18 cellular contexts compared by ENCODE assay signal in genomic region chr4:142614621-142615323, GRCh38.
DNase-seq lines count a peak whose midpoint lies in the region; ATAC-seq, FAIRE-seq and TF ChIP-seq lines count a peak whose summit lies in the region.
"Had no signal": no experiment of that assay in that cellular context is flagged by ENCODE, and none has a peak within 500 bp of the region (broad histone marks: within the 10 kb centered on the region; RNA-seq: fewer than 3 reads in every experiment).

No MANE protein-coding gene starts in this region.

- TF ChIP-seq CTCF in A549 (IDR thresholded peaks at IDR 0.05) (no peak), fibroblast of pulmonary artery (IDR thresholded peaks at IDR 0.05; ENCODE audit: low read length, missing control alignments) (no peak), left lung (IDR thresholded peaks at IDR 0.05) (no peak)

- POLR2A ChIA-PET in A549 (lab: Yijun Ruan, JAX): interaction anchor here (0.6 kb wide), 1 partner anchor 210 kb away, joined by 3 read pairs; no protein-coding TSS in a partner anchor

- TF ChIP-seq RAD21 in A549 (conservative IDR thresholded peaks at IDR 0.05 in 1 of 2, IDR thresholded peaks at IDR 0.05 in 1 of 2): no peak

- intact Hi-C loops in left lung (cut with DNase I): no loop called here

- H3K9me3 ChIP-seq in A549 (peaks cover 5% of the 10 kb centered on the region; the same call in 1 of the 3 replicates), SJSA1 (replicated peaks) (no peaks in the 10 kb centered on the region; the same call in 1 of the 2 replicates), left lung (peaks cover 0 to under 1% of the 10 kb centered on the region in 2 donors), T-helper 17 cell (ENCODE audit: control insufficient read depth, low read length, poor library complexity, severe bottlenecking) (peaks cover 26% of the 10 kb centered on the region)
- H3K9me3 ChIP-seq: uterus had no signal

- peak overlapping the region; percentile 65 for H3K4me2 ChIP-seq in A549
- H3K4me2 ChIP-seq: GM23338 had no signal

- WGBS in A549 (ENCODE audit: missing lambda C conversion rate): 6% methylated on average over 2 of the region's 2 CpGs

- H3K4me1 ChIP-seq in A549: peaks cover 22% of the 10 kb centered on the region
- H3K4me1 ChIP-seq in SJSA1 (replicated peaks): peaks cover 5% of the 10 kb centered on the region; the same call in 1 of the 2 replicates
- H3K4me1 ChIP-seq in left lung: no peaks in the 10 kb centered on the region
- H3K4me1 ChIP-seq: uterus had no signal

- no peak for TF ChIP-seq POLR2A in A549 (IDR thresholded peaks at IDR 0.05; ENCODE audit: low read length)

- no peaks in the 10 kb centered on the region for H3K27me3 Mint-ChIP-seq in T-helper 17 cell
- H3K27me3 Mint-ChIP-seq: activated CD8-positive, alpha-beta T cell treated with anti-CD3 and anti-CD28 coated beads for 36 hours; stimulated activated naive CD8-positive, alpha-beta T cell treated with anti-CD3 and anti-CD28 coated beads, Interleukin-15, Interleukin-2, amounts not matched to agents 100 ng/mL and 50 ng/mL, for 24 hours had no signal

- H3K27me3 ChIP-seq in SJSA1 (replicated peaks): no peaks in the 10 kb centered on the region
- no peaks in the 10 kb centered on the region for H3K27me3 ChIP-seq in left lung
- H3K27me3 ChIP-seq: uterus had no signal

- no peak overlapping the region for H3K27ac Mint-ChIP-seq in T-helper 17 cell
- H3K27ac Mint-ChIP-seq: activated CD8-positive, alpha-beta T cell treated with anti-CD3 and anti-CD28 coated beads for 36 hours; GM23338; stimulated activated naive CD8-positive, alpha-beta T cell treated with anti-CD3 and anti-CD28 coated beads, Interleukin-15, Interleukin-2, amounts not matched to agents 100 ng/mL and 50 ng/mL, for 24 hours had no signal

- no peaks in the 10 kb centered on the region for H3K36me3 Mint-ChIP-seq in T-helper 17 cell (ENCODE audit: low read depth)

- CTCF ChIA-PET in A549 (lab: Yijun Ruan, JAX): no interaction called here

- H3K4me3 ChIP-seq in A549 (no peak overlapping the region), SJSA1 (no peak overlapping the region), fibroblast of pulmonary artery (replicated peaks; ENCODE audit: low read depth, low read length) (no peak overlapping the region), left lung (no peak overlapping the region)
- H3K4me3 ChIP-seq: GM23338, uterus had no signal

- peak; percentile 50 to 55; a peak in 5 of 6 replicates for ATAC-seq in A549
- ATAC-seq in left lung: no peak
- no peak for ATAC-seq in T-helper 17 cell
- ATAC-seq: activated CD8-positive, alpha-beta T cell treated with anti-CD3 and anti-CD28 coated beads for 36 hours; GM23338 had no signal

- no peaks in the 10 kb centered on the region for H3K4me1 Mint-ChIP-seq in T-helper 17 cell

- no peaks in the 10 kb centered on the region for H3K36me3 ChIP-seq in SJSA1
- H3K36me3 ChIP-seq in left lung: no peaks in the 10 kb centered on the region
- H3K36me3 ChIP-seq: uterus had no signal

- no peak for FAIRE-seq in A549 (lab: Jason Lieb, UNC)

- H3K27ac ChIP-seq in A549: peak overlapping the region; percentile 73 to 81
- peak overlapping the region; percentile 49 for H3K27ac ChIP-seq in SJSA1
- H3K27ac ChIP-seq in left lung: no peak overlapping the region

- peak in 1 of 2 experiments; percentile 4 for DNase-seq in A549 (ENCODE audit: low read depth in 1 of 2, low spot score in 1 of 2)
- peak; percentile 34 for DNase-seq in GM04503 (ENCODE audit: low read depth)
- DNase-seq in SJSA1 (ENCODE audit: low read depth in 1 of 2, low spot score in 2 of 2): peak in 1 of 2 experiments; percentile 23
- peak; percentile 13 for DNase-seq in fibroblast of pulmonary artery (ENCODE audit: low read depth)
- DNase-seq in left lung: no peak
- no peak for DNase-seq in T-helper 17 cell
- DNase-seq in HK-2 (ENCODE audit: unreplicated experiment): no peak
- no peak for DNase-seq in AML-193 (lab: John Stamatoyannopoulos, UW)
- DNase-seq: activated CD8-positive, alpha-beta T cell treated with anti-CD3 and anti-CD28 coated beads for 36 hours; aorta; dermis blood vessel endothelial cell; MM.1S; NCI-H2029; NCI-H524 treated with DMSO at 0.1 percent for 48 hours; posterior cingulate gyrus; uterus had no signal

- TF ChIP-seq EP300 in A549 (IDR thresholded peaks at IDR 0.05): no peak

- H3K4me3 Mint-ChIP-seq in T-helper 17 cell: no peak overlapping the region
- H3K4me3 Mint-ChIP-seq: activated CD8-positive, alpha-beta T cell treated with anti-CD3 and anti-CD28 coated beads for 36 hours; GM23338; stimulated activated naive CD8-positive, alpha-beta T cell treated with anti-CD3 and anti-CD28 coated beads, Interleukin-15, Interleukin-2, amounts not matched to agents 100 ng/mL and 50 ng/mL, for 24 hours had no signal

TF ChIP-seq in A549, 52 proteins besides CTCF, POLR2A, EP300 and RAD21:
- TF ChIP-seq SREBF2 (IDR thresholded peaks at IDR 0.05) (no peak), SMC3 (IDR thresholded peaks at IDR 0.05) (no peak), HES2 (IDR thresholded peaks at IDR 0.05) (no peak), ESRRA (IDR thresholded peaks at IDR 0.05; ENCODE audit: borderline replicate concordance, low read length) (no peak), ZSCAN20 (CRISPR knock-in tag; IDR thresholded peaks at IDR 0.05) (no peak), HEYL (CRISPR knock-in tag; IDR thresholded peaks at IDR 0.05) (no peak), HOXB13 (CRISPR knock-in tag; IDR thresholded peaks at IDR 0.05; ENCODE audit: low read depth) (no peak), CHD4 (IDR thresholded peaks at IDR 0.05; ENCODE audit: borderline replicate concordance) (no peak), HMGXB4 (CRISPR knock-in tag; IDR thresholded peaks at IDR 0.05; ENCODE audit: borderline replicate concordance) (no peak), FOSL2 (IDR thresholded peaks at IDR 0.05) (no peak), FOSL2 (CRISPR knock-in tag; IDR thresholded peaks at IDR 0.05) (no peak), POLR2AphosphoS2 (conservative IDR thresholded peaks at IDR 0.05; ENCODE audit: low read length) (no peak), GATA3 (IDR thresholded peaks at IDR 0.05; ENCODE audit: borderline replicate concordance) (no peak), HDAC2 (IDR thresholded peaks at IDR 0.05) (no peak), ELK1 (IDR thresholded peaks at IDR 0.05; ENCODE audit: low read depth, low read length) (no peak), CBX2 (IDR thresholded peaks at IDR 0.05; ENCODE audit: borderline replicate concordance, low read depth) (no peak), JUN (IDR thresholded peaks at IDR 0.05) (no peak)

Comparison
In these comparisons a context has a peak if more than half of its experiments do, and no peak if none do; other contexts are left out.
1. ATAC-seq: peak in A549 (2 of 2); none in left lung (single experiment) and T-helper 17 cell (single experiment).
2. DNase-seq: peak in GM04503 (single experiment) and fibroblast of pulmonary artery (single experiment); none in left lung (0 of 2), T-helper 17 cell (0 of 3), HK-2 (single experiment) and AML-193 (0 of 2).
3. H3K27ac ChIP-seq: peak in A549 (2 of 2) and SJSA1 (single experiment); none in left lung (0 of 2).